Comparison of ENCODE assay signal across 16 cellular contexts in the genomic region with DNA sequence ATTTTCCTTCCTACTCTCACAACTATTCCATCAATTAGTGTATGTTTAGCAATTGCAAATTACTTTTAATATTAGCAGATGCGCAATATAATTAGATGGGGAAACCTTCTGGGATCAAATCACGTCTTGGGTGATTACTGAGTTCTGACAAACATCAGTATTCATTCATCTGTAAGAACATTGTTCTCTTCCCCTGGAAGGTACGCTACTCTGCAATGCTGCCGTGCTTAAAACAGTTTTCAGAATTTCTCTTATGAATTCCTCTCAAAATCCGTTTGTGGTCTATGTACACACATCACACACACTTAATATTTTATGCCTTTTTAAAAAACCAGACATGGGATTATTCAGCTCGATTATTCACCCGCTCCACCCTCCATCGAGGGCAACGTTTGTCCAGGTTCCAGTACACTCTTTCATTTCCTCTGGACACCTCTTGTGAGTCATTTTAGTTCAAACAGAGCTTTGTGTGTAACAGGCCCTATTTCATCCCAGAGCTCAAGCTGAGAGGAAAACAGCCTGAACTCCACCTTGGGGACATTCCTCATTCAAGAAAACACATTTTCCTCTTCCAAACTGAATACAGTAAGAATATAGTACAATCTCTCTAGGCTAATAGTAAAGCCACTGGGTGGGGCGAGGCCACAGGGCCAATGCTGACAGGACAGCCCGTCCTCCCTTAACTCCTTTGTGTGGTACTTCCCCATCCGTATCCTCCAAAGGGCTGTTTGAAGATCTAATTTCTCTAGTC.
DNase-seq lines count a peak whose midpoint lies in the region; ATAC-seq and TF ChIP-seq lines count a peak whose summit lies in the region.
"Had no signal": no experiment of that assay in that cellular context is flagged by ENCODE, and none has a peak within 500 bp of the region (broad histone marks: within the 10 kb centered on the region; RNA-seq: fewer than 3 reads in every experiment).

No MANE protein-coding gene starts in this region.

- H4K8ac ChIP-seq in H9 (replicated peaks; ENCODE audit: insufficient read length, low read depth, low read length) = no peak overlapping the region

- no peak overlapping the region for H2BK120ac ChIP-seq in H9 (ENCODE audit: low read depth, low read length, poor library complexity, severe bottlenecking)

- H2AFZ ChIP-seq in H9 (ENCODE audit: low read length) = no peak overlapping the region

- H3K4me3 Mint-ChIP-seq in effector memory CD8-positive, alpha-beta T cell = no peak overlapping the region
- H3K4me3 Mint-ChIP-seq in H9 = no peak overlapping the region; a peak in 1 of 5 replicates
- H3K4me3 Mint-ChIP-seq: activated CD4-positive, alpha-beta T cell treated with anti-CD3 and anti-CD28 coated beads, Interleukin-2, amount 10 ng/mL, durations not matched to agents 24 days and 14 days; activated T-helper 1 cell treated with anti-CD3 and anti-CD28 coated beads, Interleukin-12 subunit alpha, Interleukin-12 subunit beta, Interleukin-2, Interleukin-4 antibody, amounts not matched to agents 30 ng/mL and 10 ng/mL and 1 ng/mL, durations not matched to agents 14 hours and 24 hours and 36 hours had no signal

- H3K14ac ChIP-seq in H9 (ENCODE audit: insufficient read depth, low read length) = no peak overlapping the region

- no peak overlapping the region for H3K9ac ChIP-seq in H9 (ENCODE audit: extremely low read depth, insufficient read length, low read length)

- TF ChIP-seq CTCF in breast epithelium (IDR thresholded peaks at IDR 0.05) (no peak), foreskin keratinocyte (conservative IDR thresholded peaks at IDR 0.05) (no peak), H9 (conservative IDR thresholded peaks at IDR 0.05) (no peak)

- no peaks in the 10 kb centered on the region for H3K36me3 ChIP-seq in breast epithelium
- H3K36me3 ChIP-seq: BE2C had no signal

- no peak overlapping the region for H2BK20ac ChIP-seq in H9 (ENCODE audit: low read depth, low read length, poor library complexity, severe bottlenecking)

- no peak overlapping the region for H3K4me2 ChIP-seq in H9 (ENCODE audit: insufficient read depth, insufficient read length, low read length)

- H3K23me2 ChIP-seq in H9 (ENCODE audit: insufficient read length, low read depth, low read length, poor library complexity, severe bottlenecking) = no peaks in the 10 kb centered on the region

- no peak for ATAC-seq in foreskin keratinocyte
- ATAC-seq in effector memory CD8-positive, alpha-beta T cell (replicated peaks) = no peak
- ATAC-seq in GM18520 (IDR thresholded peaks at IDR 0.05; ENCODE audit: unreplicated experiment) = no peak

- peaks cover 13 to 20% of the 10 kb centered on the region in 2 donors for H3K27me3 Mint-ChIP-seq in effector memory CD8-positive, alpha-beta T cell
- H3K27me3 Mint-ChIP-seq in H9 (ENCODE audit: low read depth) = no peaks in the 10 kb centered on the region; the same call in 1 of the 2 replicates
- H3K27me3 Mint-ChIP-seq: activated CD4-positive, alpha-beta T cell treated with anti-CD3 and anti-CD28 coated beads, Interleukin-2, amount 10 ng/mL, durations not matched to agents 24 days and 14 days had no signal

- no peak overlapping the region for H3T11ph ChIP-seq in H9 (ENCODE audit: low read length)

- no peak overlapping the region for H3K4me3 ChIP-seq in breast epithelium
- no peak overlapping the region for H3K4me3 ChIP-seq in skeletal muscle cell (ENCODE audit: low read depth, low read length)

- H3K9me3 Mint-ChIP-seq in effector memory CD8-positive, alpha-beta T cell = peaks cover 0 to 2% of the 10 kb centered on the region in 2 donors
- H3K9me3 Mint-ChIP-seq in H9 = no peaks in the 10 kb centered on the region
- H3K9me3 Mint-ChIP-seq: activated CD4-positive, alpha-beta T cell treated with anti-CD3 and anti-CD28 coated beads, Interleukin-2, amount 10 ng/mL, durations not matched to agents 24 days and 14 days; activated T-helper 1 cell treated with anti-CD3 and anti-CD28 coated beads, Interleukin-12 subunit alpha, Interleukin-12 subunit beta, Interleukin-2, Interleukin-4 antibody, amounts not matched to agents 30 ng/mL and 10 ng/mL and 1 ng/mL, durations not matched to agents 14 hours and 24 hours and 36 hours had no signal

- H3K36me3 Mint-ChIP-seq in effector memory CD8-positive, alpha-beta T cell (ENCODE audit: insufficient read depth) = no peaks in the 10 kb centered on the region
- no peaks in the 10 kb centered on the region for H3K36me3 Mint-ChIP-seq in H9 (ENCODE audit: insufficient read depth in 1 of 3, low read depth in 3 of 3)

- no peak overlapping the region for H2BK15ac ChIP-seq in H9 (ENCODE audit: low read depth, low read length)

- H3K23ac ChIP-seq in H9 (ENCODE audit: insufficient read length, low read depth, low read length) = no peak overlapping the region

- no peak overlapping the region for H3K18ac ChIP-seq in H9 (ENCODE audit: insufficient read length, low read depth, low read length)

- no CpG with 5 or more reads among the region's 12 CpGs for WGBS in H9 (ENCODE audit: extremely low coverage, insufficient read length, low lambda C conversion rate)

- H3K4me1 ChIP-seq in breast epithelium (peaks cover 0 to 6% of the 10 kb centered on the region in 2 donors), foreskin keratinocyte (no peaks in the 10 kb centered on the region), H9 (ENCODE audit: insufficient read depth, low read length) (no peaks in the 10 kb centered on the region)
- H3K4me1 ChIP-seq: BE2C had no signal

- intact Hi-C loops in breast epithelium (cut with DNase I; ENCODE audit: low total_unique reads) = no loop called here

- H2AK5ac ChIP-seq in H9 (ENCODE audit: insufficient read length, low read length) = no peak overlapping the region

- H3K79me2 ChIP-seq in H9 (ENCODE audit: insufficient read depth, low read length) = no peaks in the 10 kb centered on the region

- peak overlapping the region; percentile 28 to 74 for H3K27ac ChIP-seq in breast epithelium
- no peak overlapping the region for H3K27ac ChIP-seq in foreskin keratinocyte
- H3K27ac ChIP-seq in H9 (ENCODE audit: insufficient read length, low read depth, low read length) = no peak overlapping the region

- no peak overlapping the region for H3K4ac ChIP-seq in H9 (ENCODE audit: low read depth, low read length)

- no peak for TF ChIP-seq POLR2A in breast epithelium (IDR thresholded peaks at IDR 0.05)

- H2BK5ac ChIP-seq in H9 (ENCODE audit: insufficient read length, low read length) = no peak overlapping the region

- no peak overlapping the region for H2BK12ac ChIP-seq in H9 (ENCODE audit: insufficient read length, low read depth, low read length)

- no peak overlapping the region for H4K91ac ChIP-seq in H9 (ENCODE audit: insufficient read length, low read depth, low read length)

- H3K79me1 ChIP-seq in H9 (ENCODE audit: insufficient read depth, low read depth, low read length, poor library complexity, severe bottlenecking) = no peaks in the 10 kb centered on the region

- H4K20me1 ChIP-seq in H9 (ENCODE audit: control insufficient read depth, insufficient read depth, insufficient read length) = no peaks in the 10 kb centered on the region

- no peak overlapping the region for H3K27ac Mint-ChIP-seq in effector memory CD8-positive, alpha-beta T cell
- no peak overlapping the region for H3K27ac Mint-ChIP-seq in H9
- H3K27ac Mint-ChIP-seq: activated CD4-positive, alpha-beta T cell treated with anti-CD3 and anti-CD28 coated beads, Interleukin-2, amount 10 ng/mL, durations not matched to agents 24 days and 14 days; activated T-helper 1 cell treated with anti-CD3 and anti-CD28 coated beads, Interleukin-12 subunit alpha, Interleukin-12 subunit beta, Interleukin-2, Interleukin-4 antibody, amounts not matched to agents 30 ng/mL and 10 ng/mL and 1 ng/mL, durations not matched to agents 14 hours and 24 hours and 36 hours had no signal

- H3K9me3 ChIP-seq in breast epithelium = no peaks in the 10 kb centered on the region
- no peaks in the 10 kb centered on the region for H3K9me3 ChIP-seq in H9 (ENCODE audit: control insufficient read depth, low read depth, low read length)
- H3K9me3 ChIP-seq: BE2C had no signal

- no peak overlapping the region for H3K56ac ChIP-seq in H9 (ENCODE audit: insufficient read length, low read depth, low read length)

- DNase-seq in HPDE6-E6E7 (ENCODE audit: extremely low spot score) (peak; percentile 12), breast epithelium (ENCODE audit: low spot score in 2 of 2) (no peak), foreskin keratinocyte (peak; percentile 6 to 31), skeletal muscle cell (ENCODE audit: low read depth) (peak; percentile 30), NCI-H2227 (lab: John Stamatoyannopoulos, UW; ENCODE audit: unreplicated experiment) (no peak), H9 (no peak)
- DNase-seq in effector memory CD8-positive, alpha-beta T cell = no peak
- DNase-seq: activated CD4-positive, alpha-beta T cell treated with anti-CD3 and anti-CD28 coated beads, Interleukin-2, amount 10 ng/mL, durations not matched to agents 24 days and 14 days; amniotic stem cell; BE2C; IMR-90; NCI-H1417 treated with DMSO at 0.1 percent for 48 hours; NCI-H524; stimulated activated CD8-positive, alpha-beta memory T cell treated with anti-CD3 and anti-CD28 coated beads, Interleukin-4, amount 100 ng/mL, for 48 hours had no signal

- H4K5ac ChIP-seq in H9 (ENCODE audit: insufficient read length, low read depth, low read length) = no peak overlapping the region

- H3K27me3 ChIP-seq in breast epithelium (no peaks in the 10 kb centered on the region), foreskin keratinocyte (peaks cover 2% of the 10 kb centered on the region), H9 (ENCODE audit: insufficient read depth, low read length) (no peaks in the 10 kb centered on the region)
- H3K27me3 ChIP-seq: BE2C had no signal

- H3K4me1 Mint-ChIP-seq in effector memory CD8-positive, alpha-beta T cell (ENCODE audit: low read depth in 2 of 2) = no peaks in the 10 kb centered on the region
- H3K4me1 Mint-ChIP-seq in H9 = peaks cover 18 to 19% of the 10 kb centered on the region in 2 experiments
- H3K4me1 Mint-ChIP-seq: activated CD4-positive, alpha-beta T cell treated with anti-CD3 and anti-CD28 coated beads, Interleukin-2, amount 10 ng/mL, durations not matched to agents 24 days and 14 days had no signal

Comparison
In these comparisons a context has a peak if more than half of its experiments do, and no peak if none do; other contexts are left out.
1. DNase-seq: peak in HPDE6-E6E7 (single experiment), foreskin keratinocyte (2 of 2) and skeletal muscle cell (single experiment); none in breast epithelium (0 of 2), NCI-H2227 (single experiment), effector memory CD8-positive, alpha-beta T cell (0 of 3) and H9 (single experiment).
2. H3K27ac ChIP-seq: peak in breast epithelium (2 of 2); none in foreskin keratinocyte (single experiment) and H9 (single experiment).